Comparison of ENCODE assay signal across 18 cellular contexts in genomic region chr1:213647864-213648650, GRCh38.
DNase-seq lines count a peak whose midpoint lies in the region; ATAC-seq, FAIRE-seq and TF ChIP-seq lines count a peak whose summit lies in the region.
"Had no signal": no experiment of that assay in that cellular context is flagged by ENCODE, and none has a peak within 500 bp of the region (broad histone marks: within the 10 kb centered on the region; RNA-seq: fewer than 3 reads in every experiment).

No MANE protein-coding gene starts in this region.

- no peak overlapping the region for H3K18ac ChIP-seq in mesendoderm (ENCODE audit: low read length)

- H3K27ac ChIP-seq in HepG2 (ENCODE audit: extremely low read length, insufficient read depth, low read length) (no peak overlapping the region), right lobe of liver (no peak overlapping the region), mesendoderm (ENCODE audit: low read depth, low read length) (no peak overlapping the region)
- H3K27ac ChIP-seq: BLaER1 had no signal

- POLR2A ChIA-PET in HepG2 (lab: Yijun Ruan, JAX): no interaction called here

- H3K4me3 ChIP-seq in HepG2 (replicated peaks in 1 of 3; ENCODE audit: insufficient read depth in 1 of 3, low read depth in 2 of 3, low read length in 3 of 3): no peak overlapping the region
- no peak overlapping the region for H3K4me3 ChIP-seq in right lobe of liver
- H3K4me3 ChIP-seq in mesendoderm (ENCODE audit: low read length): no peak overlapping the region
- H3K4me3 ChIP-seq: BLaER1, GM23338 had no signal

- no TSS peak for BruUV-seq in HepG2 (replicated peaks; lab: Mats Ljungman, UMichigan)

- H3K9ac ChIP-seq in HepG2 (ENCODE audit: insufficient read depth, low read depth, low read length) (no peak overlapping the region), mesendoderm (ENCODE audit: low read length) (no peak overlapping the region)
- H3K9ac ChIP-seq: BLaER1 had no signal

- no peaks in the 10 kb centered on the region for H3K9me3 ChIP-seq in HepG2 (ENCODE audit: low read length)
- no peaks in the 10 kb centered on the region for H3K9me3 ChIP-seq in right lobe of liver
- H3K9me3 ChIP-seq: BLaER1 had no signal

- no peak overlapping the region for H3K56ac ChIP-seq in mesendoderm (ENCODE audit: low read length)

- H3K4ac ChIP-seq in mesendoderm (ENCODE audit: low read depth, low read length): no peak overlapping the region

- H3K79me1 ChIP-seq in mesendoderm (ENCODE audit: low read length): no peaks in the 10 kb centered on the region

- DNase-seq in HepG2 (ENCODE audit: low spot score) (no peak), right lobe of liver (no peak), SW480 (ENCODE audit: low spot score) (peak; percentile 80), mesendoderm (peak; percentile 4), NCI-H1930 (lab: John Stamatoyannopoulos, UW) (no peak), NCI-H446 (lab: John Stamatoyannopoulos, UW) (no peak), NCI-H226 (no peak), NOMO-1 treated with dmso at 0.1 percent for 144 hours (lab: John Stamatoyannopoulos, UW; ENCODE audit: unreplicated experiment) (no peak)
- DNase-seq: 8988T; Calu3; CD4-positive, alpha-beta memory T cell had no signal

- H3K36me3 ChIP-seq in HepG2 (replicated peaks in 1 of 2; ENCODE audit: control insufficient read depth in 1 of 2, insufficient read depth in 2 of 2, low read length in 2 of 2): no peaks in the 10 kb centered on the region
- no peaks in the 10 kb centered on the region for H3K36me3 ChIP-seq in right lobe of liver
- H3K36me3 ChIP-seq in mesendoderm (ENCODE audit: control insufficient read depth, insufficient read depth, low read length): no peaks in the 10 kb centered on the region
- H3K36me3 ChIP-seq: BLaER1 had no signal

- no peak for FAIRE-seq in HepG2 (lab: Jason Lieb, UNC)
- FAIRE-seq: G401.6, GM12891, H54, HTR-8/SVneo had no signal

- TF ChIP-seq CTCF in HepG2 (CRISPR knock-in tag; IDR thresholded peaks at IDR 0.05): no peak
- no peak for TF ChIP-seq CTCF in right lobe of liver (IDR thresholded peaks at IDR 0.05)

- TF ChIP-seq RAD21 in HepG2 (CRISPR knock-in tag; IDR thresholded peaks at IDR 0.05): no peak

- CTCF ChIA-PET in HepG2 (lab: Yijun Ruan, JAX; ENCODE audit: low intra/inter-chr PET ratio, low total read pairs): no interaction called here

- no peak overlapping the region for H3K4me2 ChIP-seq in HepG2 (ENCODE audit: low read depth, low read length)
- H3K4me2 ChIP-seq in mesendoderm (ENCODE audit: low read length): no peak overlapping the region
- H3K4me2 ChIP-seq: BLaER1, GM23338 had no signal

- H2BK15ac ChIP-seq in mesendoderm (replicated peaks; ENCODE audit: low read depth): no peak overlapping the region

- H3K4me1 ChIP-seq in HepG2 (ENCODE audit: insufficient read depth, low read length) (peaks cover 50% of the 10 kb centered on the region), right lobe of liver (no peaks in the 10 kb centered on the region), mesendoderm (ENCODE audit: control insufficient read depth, low read depth, low read length) (no peaks in the 10 kb centered on the region)
- H3K4me1 ChIP-seq: BLaER1 had no signal

- H4K5ac ChIP-seq in mesendoderm (ENCODE audit: low read length): no peak overlapping the region

- no peak overlapping the region for H2AFZ ChIP-seq in HepG2 (ENCODE audit: low read length)
- H2AFZ ChIP-seq: GM23338 had no signal

- no peaks in the 10 kb centered on the region for H4K20me1 ChIP-seq in HepG2 (ENCODE audit: insufficient read depth, low read length)
- H4K20me1 ChIP-seq: BLaER1 had no signal

- intact Hi-C loops in HepG2 (cut with micrococcal nuclease; ENCODE audit: unreplicated experiment): no loop called here
- intact Hi-C loops in right lobe of liver (cut with DNase I): no loop called here

- TF ChIP-seq EP300 in HepG2 (IDR thresholded peaks at IDR 0.05; ENCODE audit: low read depth in 2 of 2, low read length in 2 of 2) (no peak), HepG2 (CRISPR knock-in tag; IDR thresholded peaks at IDR 0.05; ENCODE audit: borderline replicate concordance) (no peak)

- in situ Hi-C loops in HepG2 (cut with HindIII; ENCODE audit: extremely low pct_ligation_motif_present, low pct_unique_long_range_greater_than_20kb): no loop called here

- ATAC-seq in HepG2 (no peak), right lobe of liver (no peak)
- ATAC-seq: GM23338, HCT116 had no signal

- H2AK5ac ChIP-seq in mesendoderm (ENCODE audit: low read length): no peak overlapping the region

- WGBS in HepG2 (ENCODE audit: low lambda C conversion rate): 75% methylated on average over 2 of the region's 2 CpGs
- WGBS in right lobe of liver (ENCODE audit: insufficient coverage, low coverage, low lambda C conversion rate, missing lambda C conversion rate): 50% methylated on average over 2 of the region's 2 CpGs
- WGBS in mesendoderm (ENCODE audit: extremely low coverage, insufficient coverage, low lambda C conversion rate): no CpG with 5 or more reads among the region's 2 CpGs

- no peak overlapping the region for H4K8ac ChIP-seq in mesendoderm (ENCODE audit: low read depth, low read length)

- no peak overlapping the region for H2BK5ac ChIP-seq in mesendoderm (ENCODE audit: low read length)

- H3K79me2 ChIP-seq in HepG2 (ENCODE audit: insufficient read depth, low read length) (no peaks in the 10 kb centered on the region), mesendoderm (ENCODE audit: control insufficient read depth, insufficient read depth, low read length) (no peaks in the 10 kb centered on the region)

- no peak overlapping the region for H3K23ac ChIP-seq in mesendoderm (ENCODE audit: low read length)

- TF ChIP-seq POLR2A in HepG2 (IDR thresholded peaks at IDR 0.05; ENCODE audit: insufficient read depth in 1 of 2, low read depth in 2 of 2, low read length in 2 of 2) (no peak), right lobe of liver (IDR thresholded peaks at IDR 0.05) (no peak)

- H3K27me3 ChIP-seq in HepG2 (ENCODE audit: control insufficient read depth in 1 of 2, insufficient read depth in 2 of 2, low read length in 2 of 2): no peaks in the 10 kb centered on the region
- no peaks in the 10 kb centered on the region for H3K27me3 ChIP-seq in right lobe of liver
- no peaks in the 10 kb centered on the region for H3K27me3 ChIP-seq in mesendoderm (ENCODE audit: insufficient read depth, low read length, poor library complexity)
- H3K27me3 ChIP-seq: BLaER1 had no signal

- no peak overlapping the region for H2BK120ac ChIP-seq in mesendoderm (ENCODE audit: low read depth, low read length)

TF ChIP-seq in HepG2, 621 proteins besides CTCF, POLR2A, EP300 and RAD21:
- TF ChIP-seq ZNF879 (CRISPR knock-in tag; IDR thresholded peaks at IDR 0.05): no peak
- TF ChIP-seq CREB1 (IDR thresholded peaks at IDR 0.05): 0 out of 2 replicates have a peak, but pooled peaks have one; percentile 2
- TF ChIP-seq CREB1 (CRISPR knock-in tag; IDR thresholded peaks at IDR 0.05): no peak
- TF ChIP-seq ADNP (CRISPR knock-in tag; IDR thresholded peaks at IDR 0.05): no peak
- no peak for TF ChIP-seq SNAPC5 (CRISPR knock-in tag; IDR thresholded peaks at IDR 0.05; ENCODE audit: borderline replicate concordance)
- no peak for TF ChIP-seq ZNF768 (CRISPR knock-in tag; IDR thresholded peaks at IDR 0.05)
- peak; percentile 81 for TF ChIP-seq ATF7 (IDR thresholded peaks at IDR 0.05)
- no peak for TF ChIP-seq ATF7 (CRISPR knock-in tag; IDR thresholded peaks at IDR 0.05)
TF ChIP-seq in HepG2: peak in this region for 2.

Comparison
In these comparisons a context has a peak if more than half of its experiments do, and no peak if none do; other contexts are left out.
1. DNase-seq: peak in SW480 (single experiment) and mesendoderm (single experiment); none in HepG2 (single experiment), right lobe of liver (0 of 3), NCI-H1930 (0 of 2), NCI-H446 (0 of 2), NCI-H226 (single experiment) and NOMO-1 treated with dmso at 0.1 percent for 144 hours (single experiment).